7 cellular contexts compared by ENCODE assay signal in genomic region chr16:87383522-87384161, GRCh38. TPM values are rescaled to one million over a fixed set of nuclear protein-coding genes. Genes with fewer than 3 reads are reported as not detected.
DNase-seq lines count a peak whose midpoint lies in the region; ATAC-seq and TF ChIP-seq lines count a peak whose summit lies in the region.

FBXO31 (minus strand) TSS chr16:87383776; CDS start chr16:87383744, 32 bp downstream.

- H3K27me3 ChIP-seq in iPS-15b (ENCODE audit: control insufficient read depth, insufficient read depth, low read length) (no peaks in the 10 kb centered on the region), skeletal muscle satellite cell (ENCODE audit: control insufficient read depth, insufficient read depth, low read length) (no peaks in the 10 kb centered on the region)

- peaks cover 18% of the 10 kb centered on the region for H3K36me3 Mint-ChIP-seq in brain

- no peaks in the 10 kb centered on the region for H3K36me3 ChIP-seq in iPS-15b (ENCODE audit: control insufficient read depth, insufficient read depth, low read length)
- H3K36me3 ChIP-seq in skeletal muscle satellite cell (ENCODE audit: insufficient read depth, low read length), result no peaks in the 10 kb centered on the region

- TF ChIP-seq CTCF in brain (conservative IDR thresholded peaks at IDR 0.05), result no peak

- H3K9me3 Mint-ChIP-seq in brain, result peaks cover 0 to 3% (median 0%) of the 10 kb centered on the region in 5 experiments

- ATAC-seq in GM18502 (IDR thresholded peaks at IDR 0.05; ENCODE audit: poor library complexity, unreplicated experiment) (peak; percentile 43), HG02885 (IDR thresholded peaks at IDR 0.05; ENCODE audit: poor library complexity, unreplicated experiment) (peak; percentile 53)

- DNase-seq in NCI-H2081 treated with DMSO at 0.1 percent for 48 hours (lab: John Stamatoyannopoulos, UW) (peak; percentile 4), UCSD-AML1 (lab: John Stamatoyannopoulos, UW; ENCODE audit: unreplicated experiment) (peak; percentile 93)

- H3K4me2 ChIP-seq in skeletal muscle satellite cell (ENCODE audit: low read length), result peak within 1 kb of the TSS; percentile 91

- H3K4me3 Mint-ChIP-seq in brain, result peak within 1 kb of the TSS; percentile 90 to 95 (median 91)

- peak within 1 kb of the TSS; percentile 91 to 96 (median 95) for H3K27ac Mint-ChIP-seq in brain

- peaks cover 64% of the 10 kb centered on the region for H3K4me1 Mint-ChIP-seq in brain

- H3K9ac ChIP-seq in iPS-15b (ENCODE audit: low read depth, low read length) (peak within 1 kb of the TSS; percentile 79), skeletal muscle satellite cell (ENCODE audit: low read depth, low read length) (peak within 1 kb of the TSS; percentile 85)

- H3K9me3 ChIP-seq in iPS-15b (ENCODE audit: control insufficient read depth, insufficient read depth, low read length) (no peaks in the 10 kb centered on the region), skeletal muscle satellite cell (replicated peaks; ENCODE audit: low read length) (no peaks in the 10 kb centered on the region)

- H3K4me3 ChIP-seq in iPS-15b (ENCODE audit: low read depth, low read length), result peak within 1 kb of the TSS; percentile 78
- H3K4me3 ChIP-seq in skeletal muscle satellite cell (ENCODE audit: low read length), result peak within 1 kb of the TSS; percentile 87

- H3K4me1 ChIP-seq in iPS-15b (ENCODE audit: control insufficient read depth, insufficient read depth, low read length), result peaks cover 4% of the 10 kb centered on the region
- H3K4me1 ChIP-seq in skeletal muscle satellite cell (ENCODE audit: control insufficient read depth, insufficient read depth, low read length), result peaks cover 39% of the 10 kb centered on the region

- peaks cover 6% of the 10 kb centered on the region for H3K27me3 Mint-ChIP-seq in brain

RNA-seq across cellular contexts. Expression of gene FBXO31, which starts in this region (rescaled TPM):
- 33.4 TPM for polyA plus RNA-seq in brain (ENCODE audit: insufficient read depth, low read depth, low replicate concordance)
- 21.8 and 27.4 TPM in 2 replicates for total RNA-seq in skeletal muscle satellite cell (2012; rRNA removed)

Comparison
In these comparisons a context has a peak if more than half of its experiments do, and no peak if none do; other contexts are left out.
1. Peak in every context shown above with its lines: DNase-seq, ATAC-seq and H3K4me3 ChIP-seq.